Comparison of ENCODE assay signal across 8 cellular contexts in genomic region chr10:100185364-100186252, GRCh38. TPM values are rescaled to one million over a fixed set of nuclear protein-coding genes. Genes with fewer than 3 reads are reported as not detected.
DNase-seq lines count a peak whose midpoint lies in the region; ATAC-seq and TF ChIP-seq lines count a peak whose summit lies in the region.

TSS of gene ERLIN1 (minus strand) at chr10:100186029. CDS start at chr10:100185626, 403 bp downstream.

- peak within 1 kb of the TSS; percentile 91 for H3K4me3 ChIP-seq in colonic mucosa

- DNase-seq in Ammon's horn (ENCODE audit: low spot score), result peak; percentile 90
- peak; percentile 83 for DNase-seq in GM19238 (ENCODE audit: insufficient read length, low spot score)
- peak; percentile 60 to 94 for DNase-seq in NCI-H526 (lab: John Stamatoyannopoulos, UW)
- DNase-seq in activated CD4-positive, alpha-beta T cell treated with anti-CD3 and anti-CD28 coated beads for 48 hours, result peak; percentile 96
- DNase-seq in colonic mucosa, result peak; percentile 93
- peak; percentile 92 to 96 for DNase-seq in left colon
- DNase-seq in stimulated activated CD4-positive, alpha-beta T cell treated with anti-CD3 and anti-CD28 coated beads, Interleukin-1b, Interleukin-23, amount 100 ng/mL, for 4 hours (ENCODE audit: low read depth in 2 of 2), result peak; percentile 90 to 96

- no peaks in the 10 kb centered on the region for H3K27me3 ChIP-seq in colonic mucosa

- H3K9ac ChIP-seq in colonic mucosa (ENCODE audit: low read depth in 2 of 2, low read length in 2 of 2), result peak within 1 kb of the TSS; percentile 86 to 100

- peak within 1 kb of the TSS; percentile 88 for H3K27ac ChIP-seq in colonic mucosa

- intact Hi-C loops in colonic mucosa (cut with DNase I) (no loop called here), left colon (cut with DNase I, micrococcal nuclease) (no loop called here)

- no peaks in the 10 kb centered on the region for H3K9me3 ChIP-seq in colonic mucosa

- ATAC-seq in HG03439 (IDR thresholded peaks at IDR 0.05; ENCODE audit: unreplicated experiment) (peak; percentile 81), left colon (peak; percentile 83)

- TF ChIP-seq CTCF in colonic mucosa (IDR thresholded peaks at IDR 0.05), result no peak

- H3K36me3 ChIP-seq in colonic mucosa, result no peaks in the 10 kb centered on the region

- H3K4me1 ChIP-seq in colonic mucosa, result peaks cover 16% of the 10 kb centered on the region

RNA-seq across cellular contexts. Expression of gene ERLIN1, which starts in this region (rescaled TPM):
- total RNA-seq in colonic mucosa (10 to 100 TPM; 50.0 to 58.4 TPM), left colon (10 to 100 TPM; 44.3 to 55.9 TPM)

Comparison
In these comparisons a context has a peak if more than half of its experiments do, and no peak if none do; other contexts are left out.
1. Peak in every context shown above with its lines: DNase-seq, ATAC-seq, H3K4me3 ChIP-seq and H3K27ac ChIP-seq.